21 cellular contexts compared by ENCODE assay signal in the genomic region with DNA sequence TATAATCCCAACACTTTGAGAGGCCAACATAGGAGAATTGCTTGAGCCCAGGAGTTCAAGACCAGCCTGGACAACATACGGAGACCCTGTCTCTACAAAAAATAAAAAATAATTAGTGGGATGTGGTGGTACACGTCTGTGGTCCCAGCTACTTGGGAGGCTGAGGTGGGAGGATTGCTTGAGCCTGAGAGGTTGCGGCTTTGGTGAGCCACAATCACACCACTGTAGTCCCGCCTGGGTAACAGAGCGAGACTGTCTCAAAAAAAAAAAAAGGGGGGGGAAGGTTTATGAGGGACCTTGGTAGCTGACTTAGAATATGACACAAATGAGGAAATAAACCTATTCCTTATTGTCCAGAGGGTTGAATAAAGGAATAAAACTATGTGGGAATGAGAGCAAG. TPM values are rescaled to one million over a fixed set of nuclear protein-coding genes. Genes with fewer than 3 reads are reported as not detected.
DNase-seq lines count a peak whose midpoint lies in the region; ATAC-seq and TF ChIP-seq lines count a peak whose summit lies in the region.
"Had no signal": no experiment of that assay in that cellular context is flagged by ENCODE, and none has a peak within 500 bp of the region (broad histone marks: within the 10 kb centered on the region; RNA-seq: fewer than 3 reads in every experiment).

No MANE protein-coding gene starts in this region.

- no peaks in the 10 kb centered on the region for H3K9me3 ChIP-seq in DOHH2 (ENCODE audit: control insufficient read depth, insufficient read depth, low read length)
- H3K9me3 ChIP-seq: gastroesophageal sphincter had no signal

- H3K27ac ChIP-seq in DOHH2 (ENCODE audit: low read depth, low read length) (peak overlapping the region; percentile 41), RWPE1 (peak overlapping the region; percentile 34)
- H3K27ac ChIP-seq: gastroesophageal sphincter, GM23248 had no signal

- peaks cover 8% of the 10 kb centered on the region for H3K36me3 Mint-ChIP-seq in natural killer cell

- H3K79me2 ChIP-seq in DOHH2 (ENCODE audit: control insufficient read depth, low read length) = peaks cover 64% of the 10 kb centered on the region

- no peaks in the 10 kb centered on the region; the same call in 1 of the 2 replicates for H3F3A ChIP-seq in DOHH2 (ENCODE audit: control insufficient read depth, insufficient read depth)

- no peaks in the 10 kb centered on the region for H3K9me3 Mint-ChIP-seq in natural killer cell
- H3K9me3 Mint-ChIP-seq: mesothelial cell of epicardium; stimulated activated naive CD8-positive, alpha-beta T cell treated with anti-CD3 and anti-CD28 coated beads, Interleukin-15, amount 100 ng/mL, for 72 hours had no signal

- no peak overlapping the region for H3K4me3 Mint-ChIP-seq in natural killer cell
- H3K4me3 Mint-ChIP-seq: mesothelial cell of epicardium; stimulated activated naive CD8-positive, alpha-beta T cell treated with anti-CD3 and anti-CD28 coated beads, Interleukin-15, amount 100 ng/mL, for 72 hours had no signal

- H3K4me3 ChIP-seq in DOHH2 (ENCODE audit: low read length) = peak overlapping the region; percentile 49
- H3K4me3 ChIP-seq: gastroesophageal sphincter, GM23248 had no signal

- DNase-seq in RWPE1 (ENCODE audit: low spot score) = no peak
- peak; percentile 57 for DNase-seq in natural killer cell
- DNase-seq in NCI-H1417 treated with DMSO at 0.1 percent for 48 hours (lab: John Stamatoyannopoulos, UW) = no peak
- DNase-seq: activated CD4-positive, alpha-beta T cell treated with anti-CD3 and anti-CD28 coated beads, Interleukin-2, amount 50 U/mL, for 4 hours; activated T-cell treated with anti-CD3 and anti-CD28 coated beads, Interleukin-2, amount 50 U/mL, for 48 hours; GM23248; NCI-H1048; NCI-H2081 treated with DMSO at 0.1 percent for 48 hours; NCI-H510A treated with DMSO at 0.1 percent for 48 hours; SHP77 treated with DMSO at 0.1 percent for 48 hours; stimulated activated naive CD8-positive, alpha-beta T cell treated with anti-CD3 and anti-CD28 coated beads, Interleukin-15, amount 100 ng/mL, for 72 hours had no signal

- H3K9me2 ChIP-seq in DOHH2 (replicated peaks; ENCODE audit: control insufficient read depth, low read length) = no peaks in the 10 kb centered on the region

- TF ChIP-seq CTCF in DOHH2 (IDR thresholded peaks at IDR 0.05; ENCODE audit: low read depth, low read length, poor library complexity, severe bottlenecking) (no peak), RWPE1 (conservative IDR thresholded peaks at IDR 0.05; ENCODE audit: low read depth) (no peak), natural killer cell (IDR thresholded peaks at IDR 0.05) (no peak)

- H4K20me1 ChIP-seq in DOHH2 (ENCODE audit: control insufficient read depth, insufficient read depth, low read depth, low read length) = no peaks in the 10 kb centered on the region; the same call in 1 of the 2 replicates

- peaks cover 65% of the 10 kb centered on the region for H3K4me1 ChIP-seq in DOHH2 (ENCODE audit: control insufficient read depth, low read length)

- peaks cover 14 to 18% of the 10 kb centered on the region in 2 donors for H3K4me1 Mint-ChIP-seq in natural killer cell

- intact Hi-C loops in natural killer cell (cut with micrococcal nuclease) = no loop called here

- no peaks in the 10 kb centered on the region; the same call in 1 of the 2 replicates for H3K27me3 ChIP-seq in DOHH2 (ENCODE audit: control insufficient read depth, low read length)
- H3K27me3 ChIP-seq: gastroesophageal sphincter had no signal

- peaks cover 61% of the 10 kb centered on the region for H3K36me3 ChIP-seq in DOHH2 (ENCODE audit: control insufficient read depth, low read length)

- peak; percentile 32 for ATAC-seq in GM18868 (IDR thresholded peaks at IDR 0.05; ENCODE audit: unreplicated experiment)
- ATAC-seq in natural killer cell = peak in 2 of 3 donors; percentile 8 to 43
- no peak for ATAC-seq in GM19463 (IDR thresholded peaks at IDR 0.05; ENCODE audit: unreplicated experiment)
- ATAC-seq in HG02642 (IDR thresholded peaks at IDR 0.05; ENCODE audit: poor library complexity, unreplicated experiment) = no peak
- ATAC-seq: esophagus mucosa; gastroesophageal sphincter; stimulated activated naive CD8-positive, alpha-beta T cell treated with anti-CD3 and anti-CD28 coated beads, Interleukin-15, amount 100 ng/mL, for 72 hours had no signal

- CTCF ChIA-PET in RWPE1 (lab: Yijun Ruan, JAX) = interaction anchor here (0.5 to 0.8 kb wide), 2 partner anchors 29 to 39 kb away, joined by 3 read pairs; no protein-coding TSS in a partner anchor

- peak overlapping the region; percentile 66 for H3K4me2 ChIP-seq in DOHH2 (ENCODE audit: low read length)

- H3K27ac Mint-ChIP-seq in natural killer cell = peak overlapping the region; percentile 62 to 70
- H3K27ac Mint-ChIP-seq: mesothelial cell of epicardium had no signal

- H3K27me3 Mint-ChIP-seq in natural killer cell (ENCODE audit: low read depth in 2 of 2) = peaks cover 16 to 26% of the 10 kb centered on the region in 2 donors
- H3K27me3 Mint-ChIP-seq: stimulated activated naive CD8-positive, alpha-beta T cell treated with anti-CD3 and anti-CD28 coated beads, Interleukin-15, amount 100 ng/mL, for 72 hours had no signal

- POLR2A ChIA-PET in RWPE1 (lab: Yijun Ruan, JAX; ENCODE audit: low non-redundant PET) = no interaction called here

RNA-seq across cellular contexts. Expression of gene SCD, which starts 30.8 kb away (rescaled TPM):
- total RNA-seq in natural killer cell = 10 to 100 TPM in 1 of 3 donors, 1 to 10 TPM in 2; 3.5 to 10.1 (median 3.8) TPM

RNA-seq across cellular contexts. Expression of gene PKD2L1, which starts 47.8 kb away (rescaled TPM):
- total RNA-seq in natural killer cell = not detected
- total RNA-seq: bronchial epithelial cell, dermis microvascular lymphatic vessel endothelial cell, esophagus mucosa, gastroesophageal sphincter, GM23248, mesothelial cell of epicardium, urinary bladder had no signal

Comparison
In these comparisons a context has a peak if more than half of its experiments do, and no peak if none do; other contexts are left out.
1. ATAC-seq: peak in GM18868 (single experiment) and natural killer cell (2 of 3); none in GM19463 (single experiment) and HG02642 (single experiment).